Comparison of ENCODE assay signal across 8 cellular contexts in genomic region chr13:110616103-110617101, GRCh38. TPM values are rescaled to one million over a fixed set of nuclear protein-coding genes. Genes with fewer than 3 reads are reported as not detected.
A peak's percentile ranks its signal among the peaks of the same experiment; 100 is the strongest.
DNase-seq lines count a peak whose midpoint lies in the region; ATAC-seq and TF ChIP-seq lines count a peak whose summit lies in the region.

No MANE protein-coding gene starts in this region.

- peak overlapping the region; percentile 99 for H3K4me3 ChIP-seq in Karpas-422 (ENCODE audit: low read length)
- peak overlapping the region; percentile 68 to 84 (median 79) for H3K4me3 ChIP-seq in fibroblast of lung (replicated peaks in 1 of 4; ENCODE audit: control extremely low read depth in 1 of 4, insufficient read depth in 1 of 4, low read depth in 3 of 4, low read length in 4 of 4)
- peak overlapping the region; percentile 93 for H3K4me3 ChIP-seq in osteoblast (ENCODE audit: insufficient read depth, low read length)

- no peaks in the 10 kb centered on the region for H3K9me2 ChIP-seq in Karpas-422 (replicated peaks; ENCODE audit: insufficient read depth, low read length)

- H3K4me1 ChIP-seq in Karpas-422 (ENCODE audit: low read length) (peaks cover 21% of the 10 kb centered on the region), fibroblast of lung (ENCODE audit: control insufficient read depth, extremely low read depth, insufficient read depth, low read length) (peaks cover 10% of the 10 kb centered on the region), osteoblast (ENCODE audit: insufficient read depth, low read length) (peaks cover 26% of the 10 kb centered on the region)

- H3K9ac ChIP-seq in Karpas-422 (ENCODE audit: low read length) (peak overlapping the region; percentile 88), fibroblast of lung (ENCODE audit: insufficient read depth, low read length) (peak overlapping the region; percentile 95)

- no peaks in the 10 kb centered on the region for H3K9me3 ChIP-seq in Karpas-422 (ENCODE audit: low read length)
- H3K9me3 ChIP-seq in fibroblast of lung (ENCODE audit: control insufficient read depth, insufficient read depth, low read depth, low read length): no peaks in the 10 kb centered on the region
- H3K9me3 ChIP-seq in osteoblast (ENCODE audit: low read depth, low read length): no peaks in the 10 kb centered on the region

- H4K20me1 ChIP-seq in Karpas-422 (ENCODE audit: insufficient read depth, low read depth, low read length): peaks cover 41% of the 10 kb centered on the region
- H4K20me1 ChIP-seq in fibroblast of lung (ENCODE audit: control insufficient read depth, extremely low read depth, insufficient read depth, low read length): peaks cover 2% of the 10 kb centered on the region
- peaks cover 44% of the 10 kb centered on the region for H4K20me1 ChIP-seq in osteoblast (ENCODE audit: insufficient read depth, low read length)

- H3K27ac ChIP-seq in Karpas-422 (ENCODE audit: low read length): peak overlapping the region; percentile 56
- peak overlapping the region; percentile 93 for H3K27ac ChIP-seq in fibroblast of lung (ENCODE audit: insufficient read depth, low read length)
- peak overlapping the region; percentile 85 for H3K27ac ChIP-seq in osteoblast (ENCODE audit: low read depth, low read length)

- peak in 1 of 2 donors; percentile 17 for TF ChIP-seq CTCF in fibroblast of lung (conservative IDR thresholded peaks at IDR 0.05 in 1 of 2, IDR thresholded peaks at IDR 0.05 in 1 of 2; ENCODE audit: low read depth in 1 of 2, low read length in 2 of 2)
- TF ChIP-seq CTCF in osteoblast (IDR thresholded peaks at IDR 0.05; ENCODE audit: extremely low read depth, low read depth, low read length): peak; percentile 9

- H3K27me3 ChIP-seq in Karpas-422 (ENCODE audit: low read length) (no peaks in the 10 kb centered on the region), fibroblast of lung (ENCODE audit: control insufficient read depth, insufficient read depth, low read length) (no peaks in the 10 kb centered on the region), osteoblast (ENCODE audit: insufficient read depth, low read length) (no peaks in the 10 kb centered on the region)

- H3K4me2 ChIP-seq in Karpas-422 (ENCODE audit: low read depth, low read length, poor library complexity, severe bottlenecking): peak overlapping the region; percentile 99
- peak overlapping the region; percentile 57 for H3K4me2 ChIP-seq in fibroblast of lung (ENCODE audit: extremely low read depth, insufficient read depth, low read length)
- H3K4me2 ChIP-seq in osteoblast (ENCODE audit: insufficient read depth, low read length): peak overlapping the region; percentile 95

- DNase-seq in DMS53 (lab: John Stamatoyannopoulos, UW): peak; percentile 37
- DNase-seq in DMS53 treated with DMSO at 0.1 percent for 48 hours (lab: John Stamatoyannopoulos, UW; ENCODE audit: unreplicated experiment): no peak
- DNase-seq in Karpas-422: peak; percentile 66
- DNase-seq in activated CD8-positive, alpha-beta memory T cell treated with anti-CD3 and anti-CD28 coated beads, Interleukin-2, amount 50 U/mL, for 48 hours: peak; percentile 69
- peak; percentile 54 to 63 for DNase-seq in fibroblast of lung (ENCODE audit: low read depth in 2 of 2)
- DNase-seq in osteoblast (ENCODE audit: insufficient read length, low spot score, missing footprints): peak; percentile 96
- no peak for DNase-seq in KG1 (lab: John Stamatoyannopoulos, UW)

- H2AFZ ChIP-seq in Karpas-422 (ENCODE audit: low read length) (peak overlapping the region; percentile 68; the same call in 1 of the 2 replicates), fibroblast of lung (ENCODE audit: low read length) (no peak overlapping the region), osteoblast (ENCODE audit: low read length) (peak overlapping the region; percentile 93)

- H3K79me2 ChIP-seq in Karpas-422 (ENCODE audit: low read length): peaks cover 60% of the 10 kb centered on the region
- peaks cover 59% of the 10 kb centered on the region for H3K79me2 ChIP-seq in fibroblast of lung (ENCODE audit: control insufficient read depth, insufficient read depth, low read length)
- peaks cover 59% of the 10 kb centered on the region for H3K79me2 ChIP-seq in osteoblast (ENCODE audit: insufficient read depth, low read length)

- no peaks in the 10 kb centered on the region for H3K36me3 ChIP-seq in Karpas-422 (ENCODE audit: insufficient read depth, low read length)
- H3K36me3 ChIP-seq in fibroblast of lung (ENCODE audit: control insufficient read depth, insufficient read depth, low read length): no peaks in the 10 kb centered on the region
- no peaks in the 10 kb centered on the region for H3K36me3 ChIP-seq in osteoblast (ENCODE audit: insufficient read depth, low read length)

- peak; percentile 48 for ATAC-seq in GM21737 (IDR thresholded peaks at IDR 0.05; ENCODE audit: unreplicated experiment)

RNA-seq across cellular contexts. Expression of gene NAXD, which starts 1.1 kb away (rescaled TPM):
- total RNA-seq in Karpas-422 (2014; rRNA removed; shearing (Covaris generic); ENCODE audit: low replicate concordance): 16.5 and 20.6 TPM in 2 replicates
- total RNA-seq in fibroblast of lung (22.3 and 34.0 TPM in 2 replicates), osteoblast (13.8 and 15.9 TPM in 2 replicates)
- 22.4 and 22.8 TPM in 2 replicates for polyA plus RNA-seq in fibroblast of lung
- polyA plus RNA-seq in fibroblast of lung (2012): 19.8 and 20.7 TPM in 2 replicates
- polyA minus RNA-seq in fibroblast of lung (ENCODE audit: low replicate concordance): 14.5 and 23.8 TPM in 2 replicates

RNA-seq across cellular contexts. Expression of gene RAB20, which starts 54.9 kb away (rescaled TPM):
- total RNA-seq in Karpas-422 (2014; rRNA removed; shearing (Covaris generic); ENCODE audit: low replicate concordance): 0.79 TPM in 1 of 2 replicates, not detected in the other
- total RNA-seq in fibroblast of lung (3.5 and 5.6 TPM in 2 replicates), osteoblast (3.6 and 3.8 TPM in 2 replicates)
- 1.3 and 4.3 TPM in 2 replicates for polyA plus RNA-seq in fibroblast of lung
- 1.6 and 5.6 TPM in 2 replicates for polyA plus RNA-seq in fibroblast of lung (2012)
- polyA minus RNA-seq in fibroblast of lung (ENCODE audit: low replicate concordance): 0.85 and 3.3 TPM in 2 replicates

Comparison
In these comparisons a context has a peak if more than half of its experiments do, and no peak if none do; other contexts are left out.
1. DNase-seq: peak in DMS53 (single experiment), Karpas-422 (single experiment), activated CD8-positive, alpha-beta memory T cell treated with anti-CD3 and anti-CD28 coated beads, Interleukin-2, amount 50 U/mL, for 48 hours (single experiment), fibroblast of lung (2 of 2) and osteoblast (single experiment); none in DMS53 treated with DMSO at 0.1 percent for 48 hours (single experiment) and KG1 (single experiment).
2. Peak in every context shown above with its lines, with median percentiles within 50 percentile points of each other: H3K27ac ChIP-seq, H3K4me2 ChIP-seq and H3K4me3 ChIP-seq.